8 cellular contexts compared by ENCODE assay signal in genomic region chr10:72637398-72637857, GRCh38. TPM values are rescaled to one million over a fixed set of nuclear protein-coding genes. Genes with fewer than 3 reads are reported as not detected.
DNase-seq lines count a peak whose midpoint lies in the region; ATAC-seq, FAIRE-seq and TF ChIP-seq lines count a peak whose summit lies in the region.

No MANE protein-coding gene starts in this region.

- no peak for TF ChIP-seq EP300 in A549 (IDR thresholded peaks at IDR 0.05)

- H3K9me3 ChIP-seq in A549, result no peaks in the 10 kb centered on the region

- DNase-seq in A549 (ENCODE audit: low read depth in 1 of 2, low spot score in 1 of 2) (peak; percentile 54 to 88), RKO (ENCODE audit: low spot score) (peak; percentile 66), fibroblast of the conjunctiva (ENCODE audit: low read depth) (peak; percentile 12), amniotic stem cell (lab: John Stamatoyannopoulos, UW) (no peak)
- peak; percentile 5 to 13 for DNase-seq in stimulated activated CD4-positive, alpha-beta T cell treated with anti-CD3 and anti-CD28 coated beads, Interleukin-2, amount 100 ng/mL, for 48 hours

- TF ChIP-seq POLR2A in A549 (IDR thresholded peaks at IDR 0.05; ENCODE audit: low read length), result no peak

- CTCF ChIA-PET in A549 (lab: Yijun Ruan, JAX), result interaction anchor here (1.2 kb wide), 1 partner anchor 273 kb away, joined by 3 read pairs; no protein-coding TSS in a partner anchor

- no peak overlapping the region for H3K4me3 ChIP-seq in A549

- TF ChIP-seq RAD21 in A549 (conservative IDR thresholded peaks at IDR 0.05 in 1 of 2, IDR thresholded peaks at IDR 0.05 in 1 of 2), result no peak

- TF ChIP-seq CTCF in A549 (IDR thresholded peaks at IDR 0.05), result no peak

- POLR2A ChIA-PET in A549 (lab: Yijun Ruan, JAX), result interaction anchor here (0.5 to 1.0 kb wide), 4 partner anchors 12 to 457 kb away, joined by 3 read pairs; partner anchors contain the start of gene MCU

- H3K4me2 ChIP-seq in A549, result peak overlapping the region; percentile 55

- ATAC-seq in A549 (peak; percentile 71 to 74; a peak in 5 of 6 replicates), GM18868 (IDR thresholded peaks at IDR 0.05; ENCODE audit: unreplicated experiment) (peak; percentile 52), HG03135 (IDR thresholded peaks at IDR 0.05; ENCODE audit: unreplicated experiment) (no peak), GM18873 (IDR thresholded peaks at IDR 0.05; ENCODE audit: low FRiP score, unreplicated experiment) (no peak)

- peaks cover 36% of the 10 kb centered on the region for H3K4me1 ChIP-seq in A549

- peak overlapping the region; percentile 88 to 93 for H3K27ac ChIP-seq in A549

- 12% methylated on average over 4 of the region's 4 CpGs for WGBS in A549 (ENCODE audit: missing lambda C conversion rate)

- no peak for FAIRE-seq in A549 (lab: Jason Lieb, UNC)

TF ChIP-seq in A549, 52 proteins besides CTCF, POLR2A, EP300 and RAD21:
- TF ChIP-seq KDM5A (IDR thresholded peaks at IDR 0.05) (no peak), HOXB13 (CRISPR knock-in tag; IDR thresholded peaks at IDR 0.05; ENCODE audit: low read depth) (no peak), FOSL2 (IDR thresholded peaks at IDR 0.05) (no peak), FOSL2 (CRISPR knock-in tag; IDR thresholded peaks at IDR 0.05) (peak; percentile 61), ELK1 (IDR thresholded peaks at IDR 0.05; ENCODE audit: low read depth, low read length) (no peak), HOXB5 (CRISPR knock-in tag; IDR thresholded peaks at IDR 0.05) (peak; percentile 58; the same call in 1 of the 2 replicates), HDAC2 (IDR thresholded peaks at IDR 0.05) (no peak), KDM1A (IDR thresholded peaks at IDR 0.05; ENCODE audit: low read depth) (no peak), HOXA7 (CRISPR knock-in tag; IDR thresholded peaks at IDR 0.05) (no peak), FOXS1 (CRISPR knock-in tag; IDR thresholded peaks at IDR 0.05) (no peak), POLR2AphosphoS2 (conservative IDR thresholded peaks at IDR 0.05; ENCODE audit: low read length) (no peak), USF2 (IDR thresholded peaks at IDR 0.05) (no peak), ATOH8 (CRISPR knock-in tag; IDR thresholded peaks at IDR 0.05; ENCODE audit: low read depth) (no peak), MAFK (IDR thresholded peaks at IDR 0.05; ENCODE audit: partially characterized antibody) (peak; percentile 96), BCL3 (IDR thresholded peaks at IDR 0.05) (no peak), EHMT2 (IDR thresholded peaks at IDR 0.05; ENCODE audit: low read depth) (no peak), EHF (CRISPR knock-in tag; IDR thresholded peaks at IDR 0.05) (no peak), NFE2L2 (conservative IDR thresholded peaks at IDR 0.05; ENCODE audit: low read length) (peak; percentile 86), ZC3H11A (IDR thresholded peaks at IDR 0.05) (no peak)

RNA-seq across cellular contexts. Expression of gene MICU1, which starts 11.5 kb away (rescaled TPM):
- polyA plus RNA-seq in A549 (2011; rRNA removed), result 58.6 and 61.3 TPM in 2 replicates
- 29.0 and 33.4 TPM in 2 replicates for polyA plus RNA-seq in A549 (2012; cell fraction: cytosol; rRNA removed)
- polyA plus RNA-seq in A549 (2012; cell fraction: nucleus; rRNA removed), result 17.6 and 24.1 TPM in 2 replicates
- polyA plus RNA-seq in A549 (2017; fragmentation: RNase III; extraction: RNeasy Plus Mini Kit Qiagen cat#74134 plus additional on column Dnase treatment), result 44.0 to 54.5 TPM (median 49.7 TPM) in 3 replicates
- 50.0 and 55.6 TPM in 2 replicates for polyA minus RNA-seq in A549 (2011; rRNA and poly(A)+ RNA removed)

RNA-seq across cellular contexts. Expression of gene MCU, which starts 54.5 kb away (rescaled TPM):
- polyA plus RNA-seq in A549 (2011; rRNA removed) (221 and 226 TPM in 2 replicates), A549 (2017; fragmentation: RNase III; extraction: RNeasy Plus Mini Kit Qiagen cat#74134 plus additional on column Dnase treatment) (40.3 to 44.0 TPM (median 42.2 TPM) in 3 replicates)
- 42.6 and 47.1 TPM in 2 replicates for polyA plus RNA-seq in A549 (2012; cell fraction: cytosol; rRNA removed)
- polyA plus RNA-seq in A549 (2012; cell fraction: nucleus; rRNA removed), result 40.7 and 48.6 TPM in 2 replicates
- 131 and 156 TPM in 2 replicates for polyA minus RNA-seq in A549 (2011; rRNA and poly(A)+ RNA removed)

Comparison
In these comparisons a context has a peak if more than half of its experiments do, and no peak if none do; other contexts are left out.
1. ATAC-seq: peak in A549 (2 of 2) and GM18868 (single experiment); none in HG03135 (single experiment) and GM18873 (single experiment).